12 cellular contexts compared by ENCODE assay signal in the genomic region with DNA sequence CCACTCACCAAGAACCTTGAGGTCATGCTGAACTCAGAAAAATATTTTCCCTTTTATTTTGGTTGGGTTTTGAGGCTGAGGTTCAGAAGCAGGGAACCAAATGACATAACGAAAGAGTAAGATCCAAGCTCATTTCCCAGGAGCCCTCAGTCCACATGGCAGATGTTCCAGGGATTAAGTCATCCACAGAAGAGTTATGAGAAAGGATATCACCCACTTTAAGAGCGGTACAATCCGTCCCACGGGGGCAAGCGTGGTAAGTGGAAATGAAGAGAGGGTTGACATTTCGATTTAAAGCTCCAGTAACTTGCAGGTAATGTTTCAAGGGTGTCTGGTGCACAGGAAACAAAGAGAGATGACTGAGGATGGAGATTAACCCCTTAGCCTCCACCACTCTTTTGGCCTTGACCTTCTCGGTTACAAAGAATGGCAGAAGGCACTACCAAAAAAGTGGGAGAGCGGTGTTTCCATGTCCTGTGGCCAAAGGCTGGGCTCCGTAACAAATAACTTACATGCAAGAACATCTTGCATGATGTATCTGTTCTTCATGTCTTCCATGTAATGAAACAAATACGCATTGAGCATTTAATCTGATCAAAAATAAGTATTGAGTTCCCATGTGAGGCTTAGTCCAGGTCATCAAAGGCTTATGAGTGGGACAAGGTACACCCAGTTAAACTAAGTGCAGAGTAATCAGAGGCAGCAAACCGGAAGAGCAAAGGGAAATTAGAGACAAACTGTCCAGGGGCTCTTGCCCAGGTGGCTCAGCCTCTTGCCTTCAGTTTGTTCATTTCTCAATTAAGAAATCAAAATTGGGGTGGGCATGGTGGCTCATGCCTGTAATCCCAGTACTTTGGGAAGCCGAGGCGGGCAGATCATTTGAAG.
DNase-seq lines count a peak whose midpoint lies in the region; ATAC-seq and TF ChIP-seq lines count a peak whose summit lies in the region.
"Had no signal": no experiment of that assay in that cellular context is flagged by ENCODE, and none has a peak within 500 bp of the region (broad histone marks: within the 10 kb centered on the region; RNA-seq: fewer than 3 reads in every experiment).

No MANE protein-coding gene starts in this region.

- H2BK15ac ChIP-seq in IMR-90 (ENCODE audit: low read depth, low read length): no peak overlapping the region

- no peaks in the 10 kb centered on the region for H3K79me1 ChIP-seq in IMR-90 (ENCODE audit: low read depth in 1 of 2, low read length in 2 of 2)

- H3K9me3 ChIP-seq in IMR-90 (ENCODE audit: control insufficient read depth, insufficient read depth, low read length) (peaks cover 3% of the 10 kb centered on the region; the same call in 1 of the 2 replicates), ascending aorta (no peaks in the 10 kb centered on the region), right atrium auricular region (no peaks in the 10 kb centered on the region)
- H3K9me3 ChIP-seq in effector memory CD4-positive, alpha-beta T cell (ENCODE audit: control insufficient read depth, low read length): no peaks in the 10 kb centered on the region

- TF ChIP-seq CTCF in IMR-90 (conservative IDR thresholded peaks at IDR 0.05; ENCODE audit: low read depth, low read length) (no peak), ascending aorta (IDR thresholded peaks at IDR 0.05) (no peak), right atrium auricular region (IDR thresholded peaks at IDR 0.05) (no peak)

- no peak overlapping the region for H3K4ac ChIP-seq in IMR-90 (ENCODE audit: low read depth, low read length)

- in situ Hi-C loops in IMR-90 (cut with MboI; ENCODE audit: low sequenced_read_pairs): no loop called here

- no peak overlapping the region for H2BK120ac ChIP-seq in IMR-90 (ENCODE audit: low read depth, low read length)

- dilution Hi-C loops in IMR-90 (cut with HindIII; ENCODE audit: low sequenced_read_pairs, unreplicated experiment): no loop called here

- H3K4me2 ChIP-seq in IMR-90 (ENCODE audit: low read depth, low read length): no peak overlapping the region

- H3K27me3 ChIP-seq in IMR-90 (ENCODE audit: control insufficient read depth, insufficient read depth, low read length) (no peaks in the 10 kb centered on the region), ascending aorta (no peaks in the 10 kb centered on the region), right atrium auricular region (no peaks in the 10 kb centered on the region)
- no peaks in the 10 kb centered on the region for H3K27me3 ChIP-seq in effector memory CD4-positive, alpha-beta T cell (replicated peaks; ENCODE audit: control insufficient read depth, insufficient read depth, low read length, poor library complexity, severe bottlenecking)

- H3K4me1 ChIP-seq in IMR-90 (ENCODE audit: control insufficient read depth, insufficient read depth, low read length) (peaks cover 1% of the 10 kb centered on the region; the same call in 1 of the 2 replicates), ascending aorta (peaks cover 4 to 18% of the 10 kb centered on the region in 2 donors), right atrium auricular region (peaks cover 0 to 37% of the 10 kb centered on the region in 2 donors)
- H3K4me1 ChIP-seq in effector memory CD4-positive, alpha-beta T cell (ENCODE audit: control insufficient read depth, insufficient read depth, low read length, poor library complexity, severe bottlenecking): no peaks in the 10 kb centered on the region

- H4K20me1 ChIP-seq in IMR-90 (ENCODE audit: insufficient read depth, low read length): no peaks in the 10 kb centered on the region

- H2BK5ac ChIP-seq in IMR-90 (ENCODE audit: low read depth, low read length, poor library complexity, severe bottlenecking): no peak overlapping the region

- no peak overlapping the region for H2BK20ac ChIP-seq in IMR-90 (ENCODE audit: low read depth, low read length)

- no TSS peak for BruUV-seq in IMR-90 (replicated peaks; lab: Mats Ljungman, UMichigan)

- no peak for TF ChIP-seq POLR2A in IMR-90 (IDR thresholded peaks at IDR 0.05; ENCODE audit: low read depth, low read length)

- CTCF ChIA-PET in IMR-90 (lab: Yijun Ruan, JAX): no interaction called here

- H3K14ac ChIP-seq in IMR-90 (replicated peaks; ENCODE audit: low read depth, low read length): no peak overlapping the region

- H2AK5ac ChIP-seq in IMR-90 (ENCODE audit: low read depth, low read length): no peak overlapping the region

- POLR2A ChIA-PET in IMR-90 (lab: Charles Lee; ENCODE audit: unreplicated experiment): no interaction called here

- H3K9ac ChIP-seq in IMR-90 (ENCODE audit: low read depth, low read length): no peak overlapping the region

- H3K36me3 ChIP-seq in IMR-90 (ENCODE audit: control insufficient read depth, insufficient read depth, low read length) (no peaks in the 10 kb centered on the region), ascending aorta (no peaks in the 10 kb centered on the region), right atrium auricular region (no peaks in the 10 kb centered on the region)
- no peaks in the 10 kb centered on the region for H3K36me3 ChIP-seq in effector memory CD4-positive, alpha-beta T cell (ENCODE audit: control insufficient read depth, insufficient read depth, low read length)

- no peak overlapping the region for H3K23ac ChIP-seq in IMR-90 (ENCODE audit: low read depth, low read length)

- no peak overlapping the region for H4K8ac ChIP-seq in IMR-90 (ENCODE audit: low read depth in 2 of 2, low read length in 2 of 2)

- no peak overlapping the region for H4K5ac ChIP-seq in IMR-90 (ENCODE audit: low read depth, low read length)

- H3K18ac ChIP-seq in IMR-90 (ENCODE audit: low read depth, low read length): no peak overlapping the region

- H3K27ac ChIP-seq in IMR-90 (ENCODE audit: insufficient read depth, low read length) (no peak overlapping the region), ascending aorta (peak overlapping the region; percentile 69 to 75), right atrium auricular region (peak overlapping the region; percentile 90 to 96)
- no peak overlapping the region for H3K27ac ChIP-seq in effector memory CD4-positive, alpha-beta T cell (ENCODE audit: insufficient read depth, low read length, poor library complexity, severe bottlenecking)

- ATAC-seq in IMR-90 (ENCODE audit: low read depth) (no peak), HG02763 (IDR thresholded peaks at IDR 0.05; ENCODE audit: unreplicated experiment) (no peak), HG02852 (IDR thresholded peaks at IDR 0.05; ENCODE audit: unreplicated experiment) (no peak)
- ATAC-seq: activated CD8-positive, alpha-beta memory T cell treated with anti-CD3 and anti-CD28 coated beads, Interleukin-2, amount 10 ng/mL, durations not matched to agents 7 days and 5 days had no signal

- no peak for TF ChIP-seq RAD21 in IMR-90 (IDR thresholded peaks at IDR 0.05; ENCODE audit: low read length)

- no peak overlapping the region for H3K56ac ChIP-seq in IMR-90 (ENCODE audit: extremely low read depth, insufficient read depth, low read length)

- WGBS in IMR-90 (ENCODE audit: extremely low coverage in 2 of 2, insufficient read length in 1 of 2), 2 experiments: 90% methylated on average over 2 of the region's 13 CpGs; no CpG with 5 or more reads in 1 of the 2 experiments

- no peak overlapping the region for H4K91ac ChIP-seq in IMR-90 (ENCODE audit: insufficient read depth, low read depth, low read length)

- peak; percentile 36 for DNase-seq in IMR-90
- no peak for DNase-seq in ascending aorta (ENCODE audit: low spot score in 2 of 2)
- DNase-seq in right atrium auricular region (ENCODE audit: low spot score): peak; percentile 79
- peak; percentile 56 for DNase-seq in stromal cell of bone marrow (ENCODE audit: low read depth)
- DNase-seq in T-helper 1 cell: no peak
- DNase-seq in effector memory CD4-positive, alpha-beta T cell: no peak
- DNase-seq: activated CD8-positive, alpha-beta memory T cell treated with anti-CD3 and anti-CD28 coated beads, Interleukin-2, amount 10 ng/mL, durations not matched to agents 7 days and 5 days; anterior cingulate cortex; kidney; NK-92 treated with Interleukin-12 subunit alpha and Interleukin-12 subunit beta, amount 100 ng/mL, for 24 hours had no signal

- intact Hi-C loops in IMR-90 (cut with micrococcal nuclease) (no loop called here), ascending aorta (cut with DNase I) (loop anchor here (2.0 kb wide), 1 partner anchor 20 kb away; no protein-coding TSS in a partner anchor)

- H2AFZ ChIP-seq in IMR-90 (replicated peaks; ENCODE audit: low read length, poor library complexity): peak overlapping the region; percentile 15

- H2AK9ac ChIP-seq in IMR-90 (replicated peaks; ENCODE audit: low read depth, low read length, poor library complexity): no peak overlapping the region

- H3K4me3 ChIP-seq in IMR-90 (ENCODE audit: insufficient read depth, low read depth, low read length) (no peak overlapping the region), ascending aorta (no peak overlapping the region), right atrium auricular region (no peak overlapping the region)
- H3K4me3 ChIP-seq in effector memory CD4-positive, alpha-beta T cell (ENCODE audit: insufficient read depth, low read depth, low read length, poor library complexity, severe bottlenecking): no peak overlapping the region

- H3K9me1 ChIP-seq in IMR-90 (ENCODE audit: insufficient read depth, low read length): no peaks in the 10 kb centered on the region

TF ChIP-seq in IMR-90, 13 proteins besides CTCF, POLR2A, EP300 and RAD21:
- no peak for TF ChIP-seq FOS (IDR thresholded peaks at IDR 0.05; ENCODE audit: low read depth, low read length)

Comparison
In these comparisons a context has a peak if more than half of its experiments do, and no peak if none do; other contexts are left out.
1. DNase-seq: peak in IMR-90 (single experiment), right atrium auricular region (single experiment) and stromal cell of bone marrow (single experiment); none in ascending aorta (0 of 2), T-helper 1 cell (0 of 5) and effector memory CD4-positive, alpha-beta T cell (0 of 3).
2. H3K27ac ChIP-seq: peak in ascending aorta (2 of 2) and right atrium auricular region (2 of 2); none in IMR-90 (single experiment) and effector memory CD4-positive, alpha-beta T cell (single experiment).